Comparison of ENCODE assay signal across 1 cellular context in genomic region chr5:172843825-172844576, GRCh38.
TF ChIP-seq lines count a peak whose summit lies in the region.

No MANE protein-coding gene starts in this region.

TF ChIP-seq in K562, 482 proteins besides CTCF, POLR2A, EP300 and RAD21:
- no peak for TF ChIP-seq SREBF2 (CRISPR knock-in tag; IDR thresholded peaks at IDR 0.05)
- 0 out of 4 replicates have a peak, but pooled peaks of 1 of the 2 experiments have one; percentile 7 for TF ChIP-seq KDM1A (IDR thresholded peaks at IDR 0.05)
- peak; percentile 39 for TF ChIP-seq RBM25 (IDR thresholded peaks at IDR 0.05; ENCODE audit: low read depth, low read length, severe bottlenecking)
- no peak for TF ChIP-seq ZEB2 (IDR thresholded peaks at IDR 0.05)
- peak; percentile 53; the same call in 1 of the 2 replicates for TF ChIP-seq ZBTB33 (CRISPR knock-in tag; IDR thresholded peaks at IDR 0.05)
